In the genomic region with DNA sequence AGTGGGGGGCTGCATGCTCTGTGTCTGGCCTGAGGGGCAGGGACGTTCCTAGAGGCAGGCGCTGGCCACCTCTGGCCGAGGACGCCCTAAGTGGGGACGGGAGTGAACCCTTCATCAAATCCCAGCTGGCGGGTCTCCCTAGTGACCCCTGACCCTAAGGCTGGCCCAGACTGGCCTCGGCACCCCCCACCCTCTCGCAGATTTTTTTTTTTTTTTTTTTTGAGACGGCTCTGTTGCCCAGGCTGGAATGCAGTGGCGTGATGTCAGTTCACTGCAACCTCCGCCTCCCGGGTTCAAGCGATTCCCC, we compare ENCODE assay signal across 9 cellular contexts. TPM values are rescaled to one million over a fixed set of nuclear protein-coding genes. Genes with fewer than 3 reads are reported as not detected.
A peak's percentile ranks its signal among the peaks of the same experiment; 100 is the strongest.
DNase-seq lines count a peak whose midpoint lies in the region; ATAC-seq and TF ChIP-seq lines count a peak whose summit lies in the region.
"Had no signal": no experiment of that assay in that cellular context is flagged by ENCODE, and none has a peak within 500 bp of the region (broad histone marks: within the 10 kb centered on the region; RNA-seq: fewer than 3 reads in every experiment).

No MANE protein-coding gene starts in this region.

- intact Hi-C loops in Panc1 (cut with micrococcal nuclease; ENCODE audit: unreplicated experiment): no loop called here

- H3K4me1 ChIP-seq in CD8-positive, alpha-beta memory T cell (ENCODE audit: insufficient read depth, low read length): peaks cover 23% of the 10 kb centered on the region
- H3K4me1 ChIP-seq in Panc1 (ENCODE audit: control insufficient read depth, insufficient read depth, low read length): peaks cover 5% of the 10 kb centered on the region

- H3K27me3 ChIP-seq in CD8-positive, alpha-beta memory T cell (ENCODE audit: insufficient read depth, low read length, poor library complexity, severe bottlenecking): no peaks in the 10 kb centered on the region
- no peaks in the 10 kb centered on the region for H3K27me3 ChIP-seq in Panc1 (ENCODE audit: control insufficient read depth, insufficient read depth, low read length)

- CTCF ChIA-PET in CD8-positive, alpha-beta memory T cell (lab: Charles Lee): interaction anchor here (1.2 to 2.0 kb wide), 4 partner anchors 9 to 203 kb away, joined by 3 to 9 read pairs (median 3); a partner anchor contains a TSS
- CTCF ChIA-PET in Panc1 (lab: Charles Lee): no interaction called here

- peak overlapping the region; percentile 53 for H3K4me3 ChIP-seq in CD8-positive, alpha-beta memory T cell (ENCODE audit: low read length)
- peak overlapping the region; percentile 56 to 59 for H3K4me3 ChIP-seq in Panc1 (ENCODE audit: low read depth in 2 of 2, low read length in 2 of 2)
- H3K4me3 ChIP-seq in epithelial cell of esophagus (ENCODE audit: low read length): peak overlapping the region; percentile 61

- TF ChIP-seq CTCF in Panc1 (IDR thresholded peaks at IDR 0.05) (no peak), epithelial cell of esophagus (IDR thresholded peaks at IDR 0.05; ENCODE audit: insufficient read depth, low read depth, low read length, missing control alignments) (no peak), osteocyte (IDR thresholded peaks at IDR 0.05) (no peak), GM13977 (IDR thresholded peaks at IDR 0.05; ENCODE audit: extremely low read depth, insufficient read depth, missing control alignments) (no peak)

- no peak for DNase-seq in CD8-positive, alpha-beta memory T cell
- DNase-seq in Panc1 (ENCODE audit: low read depth, low spot score) (no peak), epithelial cell of esophagus (ENCODE audit: low read depth) (no peak), osteocyte (ENCODE audit: extremely low spot score, unreplicated experiment) (no peak), GM13977 (ENCODE audit: low spot score) (no peak), HuH-7.5 (ENCODE audit: low spot score) (no peak)

- peak overlapping the region; percentile 73 to 90 (median 84) for H3K27ac Mint-ChIP-seq in CD8-positive, alpha-beta memory T cell
- H3K27ac Mint-ChIP-seq in osteocyte (ENCODE audit: unreplicated experiment): peak overlapping the region; percentile 59

- no peaks in the 10 kb centered on the region for H3K27me3 Mint-ChIP-seq in CD8-positive, alpha-beta memory T cell
- H3K27me3 Mint-ChIP-seq in osteocyte (ENCODE audit: unreplicated experiment): no peaks in the 10 kb centered on the region

- H3K36me3 Mint-ChIP-seq in CD8-positive, alpha-beta memory T cell: peaks cover 0 to 8% (median 0%) of the 10 kb centered on the region in 3 donors
- no peaks in the 10 kb centered on the region for H3K36me3 Mint-ChIP-seq in osteocyte (ENCODE audit: unreplicated experiment)

- in situ Hi-C loops in Panc1 (cut with HindIII; ENCODE audit: low pct_unique_long_range_greater_than_20kb, low sequenced_read_pairs): no loop called here
- in situ Hi-C loops in GM13977 (cut with MboI; ENCODE audit: low pct_unique_long_range_greater_than_20kb, low sequenced_read_pairs, unreplicated experiment): no loop called here

- ATAC-seq in Panc1: no peak
- ATAC-seq in GM21367 (IDR thresholded peaks at IDR 0.05; ENCODE audit: unreplicated experiment): no peak
- no peak for ATAC-seq in HG03045 (IDR thresholded peaks at IDR 0.05; ENCODE audit: unreplicated experiment)

- H3K4me3 Mint-ChIP-seq in CD8-positive, alpha-beta memory T cell: peak overlapping the region; percentile 46 to 90 (median 76)
- H3K4me3 Mint-ChIP-seq in osteocyte (ENCODE audit: unreplicated experiment): peak overlapping the region; percentile 67

- peak overlapping the region; percentile 89 for H3K27ac ChIP-seq in CD8-positive, alpha-beta memory T cell (ENCODE audit: low read depth, low read length)
- H3K27ac ChIP-seq in Panc1 (ENCODE audit: low read length): peak overlapping the region; percentile 81
- H3K27ac ChIP-seq: epithelial cell of prostate had no signal

- H3K36me3 ChIP-seq in CD8-positive, alpha-beta memory T cell (ENCODE audit: insufficient read depth, low read length): no peaks in the 10 kb centered on the region
- no peaks in the 10 kb centered on the region; the same call in 1 of the 2 replicates for H3K36me3 ChIP-seq in Panc1 (ENCODE audit: control insufficient read depth, insufficient read depth, low read length)

- no peaks in the 10 kb centered on the region for H3K9me3 Mint-ChIP-seq in CD8-positive, alpha-beta memory T cell
- no peaks in the 10 kb centered on the region for H3K9me3 Mint-ChIP-seq in osteocyte (ENCODE audit: unreplicated experiment)

- BruUV-seq in Panc1 (replicated peaks; lab: Mats Ljungman, UMichigan): no TSS peak

- POLR2A ChIA-PET in CD8-positive, alpha-beta memory T cell (lab: Charles Lee): interaction anchor here (0.7 to 2.1 kb wide), 8 partner anchors 19 to 493 kb away, joined by 5 to 29 read pairs (median 14); a partner anchor contains a TSS
- POLR2A ChIA-PET in Panc1 (lab: Charles Lee): no interaction called here

- H3K4me1 Mint-ChIP-seq in CD8-positive, alpha-beta memory T cell: peaks cover 0 to 18% (median 4%) of the 10 kb centered on the region in 3 donors
- peaks cover 6% of the 10 kb centered on the region for H3K4me1 Mint-ChIP-seq in osteocyte (ENCODE audit: unreplicated experiment)

- H3K9me3 ChIP-seq in CD8-positive, alpha-beta memory T cell (ENCODE audit: low read length): no peaks in the 10 kb centered on the region
- no peaks in the 10 kb centered on the region for H3K9me3 ChIP-seq in Panc1 (ENCODE audit: control insufficient read depth, insufficient read depth, low read depth, low read length)

RNA-seq across cellular contexts. Expression of a gene that starts 1.0 kb away (rescaled TPM):
- total RNA-seq in CD8-positive, alpha-beta memory T cell: 10 to 100 TPM; 10.2 to 12.2 TPM
- 47.2 TPM for polyA plus RNA-seq in CD8-positive, alpha-beta memory T cell
- total RNA-seq in Panc1 (2021; ENCODE audit: unreplicated experiment) (32.7 TPM), osteocyte (74.9 and 81.5 TPM in 2 replicates)
- 45.0 TPM for polyA plus RNA-seq in Panc1 (2012; ENCODE audit: insufficient read length)

RNA-seq across cellular contexts. Expression of a gene that starts 21.0 kb away (rescaled TPM):
- 10 to 100 TPM; 23.8 to 23.9 TPM for total RNA-seq in CD8-positive, alpha-beta memory T cell
- 26.6 TPM for polyA plus RNA-seq in CD8-positive, alpha-beta memory T cell
- 11.2 TPM for total RNA-seq in Panc1 (2021; ENCODE audit: unreplicated experiment)
- 2.9 TPM for polyA plus RNA-seq in Panc1 (2012; ENCODE audit: insufficient read length)
- total RNA-seq in osteocyte: 10.2 and 11.7 TPM in 2 replicates

RNA-seq across cellular contexts. Expression of a gene that starts 21.0 kb away (rescaled TPM):
- total RNA-seq in CD8-positive, alpha-beta memory T cell: 1 to 10 TPM; 1.5 to 1.6 TPM
- polyA plus RNA-seq in CD8-positive, alpha-beta memory T cell: 0.55 TPM
- total RNA-seq in Panc1 (2021; ENCODE audit: unreplicated experiment) (4.3 TPM), osteocyte (3.8 and 4.2 TPM in 2 replicates)
- polyA plus RNA-seq in Panc1 (2012; ENCODE audit: insufficient read length): 2.3 TPM
